7 cellular contexts compared by ENCODE assay signal in the genomic region with DNA sequence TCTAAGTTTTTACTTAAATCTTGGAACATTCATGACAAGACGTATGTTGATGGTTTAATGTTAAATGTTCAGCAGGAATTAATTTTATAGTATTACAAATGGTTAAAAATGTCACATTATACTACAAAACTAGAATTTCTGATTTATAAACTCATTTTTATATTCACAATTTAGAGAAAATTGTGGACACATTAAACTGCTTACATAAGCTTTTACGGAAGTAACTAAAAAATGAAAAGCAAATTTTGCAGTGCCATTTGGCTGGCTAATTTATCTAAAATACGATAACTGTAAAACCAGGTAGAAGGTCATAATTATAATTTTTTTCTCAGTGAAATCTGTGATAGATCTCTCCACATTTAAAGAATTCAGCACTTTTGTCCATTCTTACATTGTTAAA.
"Had no signal": no experiment of that assay in that cellular context is flagged by ENCODE, and none has a peak within 500 bp of the region (broad histone marks: within the 10 kb centered on the region; RNA-seq: fewer than 3 reads in every experiment).

No MANE protein-coding gene starts in this region.

- H3K9ac ChIP-seq: KMS-11 had no signal

- H3K4me3 ChIP-seq: K562 had no signal

- DNase-seq: Karpas-422, KBM-7, KG1 had no signal

- ATAC-seq: K562 had no signal

- H3K4me2 ChIP-seq: KMS-11 had no signal

- H3K27ac ChIP-seq: HL-60, KMS-11 had no signal

- FAIRE-seq: HTR-8/SVneo, K562 had no signal
